13 cellular contexts compared by ENCODE assay signal in genomic region chr1:41362749-41363631, GRCh38. TPM values are rescaled to one million over a fixed set of nuclear protein-coding genes. Genes with fewer than 3 reads are reported as not detected.
DNase-seq lines count a peak whose midpoint lies in the region; ATAC-seq and TF ChIP-seq lines count a peak whose summit lies in the region.
"Had no signal": no experiment of that assay in that cellular context is flagged by ENCODE, and none has a peak within 500 bp of the region (broad histone marks: within the 10 kb centered on the region; RNA-seq: fewer than 3 reads in every experiment).

No MANE protein-coding gene starts in this region.

- H3K9me3 ChIP-seq in cardiac muscle cell (ENCODE audit: low read depth) (no peaks in the 10 kb centered on the region), NT2/D1 (ENCODE audit: insufficient read depth, low read length) (no peaks in the 10 kb centered on the region), mucosa of descending colon (no peaks in the 10 kb centered on the region)
- H3K9me3 ChIP-seq: ascending aorta, upper lobe of left lung had no signal

- H3K9ac ChIP-seq in NT2/D1 (ENCODE audit: insufficient read length, low read depth) = peak overlapping the region; percentile 61

- peak overlapping the region; percentile 79 for H3K4me3 ChIP-seq in cardiac muscle cell
- H3K4me3 ChIP-seq in NT2/D1 (ENCODE audit: insufficient read length, low read depth) = peak overlapping the region; percentile 54
- peak overlapping the region; percentile 39 for H3K4me3 ChIP-seq in kidney epithelial cell (ENCODE audit: low read depth, low read length)
- H3K4me3 ChIP-seq in mucosa of descending colon = no peak overlapping the region

- no peak overlapping the region for H3K27ac ChIP-seq in cardiac muscle cell
- H3K27ac ChIP-seq: upper lobe of left lung had no signal

- peaks cover 25% of the 10 kb centered on the region for H3K27me3 Mint-ChIP-seq in type B pancreatic cell

- peaks cover 3% of the 10 kb centered on the region for H3K36me3 Mint-ChIP-seq in type B pancreatic cell

- ATAC-seq in left cardiac atrium = no peak
- no peak for ATAC-seq in mucosa of descending colon
- ATAC-seq in GM18517 (IDR thresholded peaks at IDR 0.05; ENCODE audit: unreplicated experiment) = no peak

- no peak overlapping the region for H3K27ac Mint-ChIP-seq in type B pancreatic cell

- H3K27me3 ChIP-seq in cardiac muscle cell = peaks cover 15% of the 10 kb centered on the region
- peaks cover 89% of the 10 kb centered on the region for H3K27me3 ChIP-seq in NT2/D1 (ENCODE audit: insufficient read depth, insufficient read length)
- H3K27me3 ChIP-seq in kidney epithelial cell (ENCODE audit: control insufficient read depth, insufficient read depth, low read length) = peaks cover 29% of the 10 kb centered on the region
- H3K27me3 ChIP-seq: ascending aorta had no signal

- TF ChIP-seq CTCF in cardiac muscle cell (IDR thresholded peaks at IDR 0.05; ENCODE audit: low read depth, low read length) (no peak), kidney epithelial cell (IDR thresholded peaks at IDR 0.05; ENCODE audit: insufficient read depth, low read length, poor library complexity, severe bottlenecking) (no peak), type B pancreatic cell (conservative IDR thresholded peaks at IDR 0.05) (no peak), mucosa of descending colon (IDR thresholded peaks at IDR 0.05) (no peak)

- H3K4me1 Mint-ChIP-seq in type B pancreatic cell (ENCODE audit: unreplicated experiment) = peaks cover 40% of the 10 kb centered on the region

- peaks cover 46% of the 10 kb centered on the region for H3K4me1 ChIP-seq in cardiac muscle cell (ENCODE audit: low read depth)
- H3K4me1 ChIP-seq in NT2/D1 (ENCODE audit: insufficient read depth, insufficient read length) = peaks cover 54% of the 10 kb centered on the region
- peaks cover 42% of the 10 kb centered on the region for H3K4me1 ChIP-seq in mucosa of descending colon (ENCODE audit: low read depth)

- H3K9me3 Mint-ChIP-seq in type B pancreatic cell = no peaks in the 10 kb centered on the region

- intact Hi-C loops in left cardiac atrium (cut with DNase I) (no loop called here), mucosa of descending colon (cut with DNase I, micrococcal nuclease) (no loop called here)

- DNase-seq in cardiac muscle cell (ENCODE audit: low read depth in 1 of 2, low spot score in 1 of 2) (no peak), left cardiac atrium (no peak), NT2/D1 (ENCODE audit: low read depth, low spot score) (no peak), kidney epithelial cell (ENCODE audit: low read depth) (no peak), type B pancreatic cell (ENCODE audit: extremely low spot score, unreplicated experiment) (no peak), mucosa of descending colon (no peak), NCI-H2171 treated with DMSO at 0.1 percent for 48 hours (lab: John Stamatoyannopoulos, UW) (no peak)
- DNase-seq: DMS153; midbrain; stimulated activated CD4-positive, alpha-beta T cell treated with anti-CD3 and anti-CD28 coated beads, Interleukin-4, amount 100 ng/mL, for 1 hour had no signal

- peak overlapping the region; percentile 85 for H3K4me3 Mint-ChIP-seq in type B pancreatic cell

- H3K36me3 ChIP-seq in cardiac muscle cell = no peaks in the 10 kb centered on the region
- H3K36me3 ChIP-seq in NT2/D1 (ENCODE audit: insufficient read depth, insufficient read length, low read length) = no peaks in the 10 kb centered on the region
- no peaks in the 10 kb centered on the region for H3K36me3 ChIP-seq in kidney epithelial cell (ENCODE audit: control insufficient read depth, insufficient read depth, low read length)
- H3K36me3 ChIP-seq in mucosa of descending colon (ENCODE audit: low read depth) = no peaks in the 10 kb centered on the region
- H3K36me3 ChIP-seq: ascending aorta, upper lobe of left lung had no signal

RNA-seq across cellular contexts. Expression of gene FOXO6, which starts 1.8 kb away (rescaled TPM):
- total RNA-seq in cardiac muscle cell (9.9 and 18.2 TPM in 2 replicates), left cardiac atrium (1 to 10 TPM; 1.8 to 2.9 TPM), kidney epithelial cell (0.14 and 0.67 TPM in 2 replicates), type B pancreatic cell (ENCODE audit: low replicate concordance) (9.9 and 21.1 TPM in 2 replicates), mucosa of descending colon (1 to 10 TPM in 1 of 3 donors, under 1 TPM in 2; 0.65 to 2.0 (median 0.72) TPM)
- polyA plus RNA-seq in cardiac muscle cell = 10.7 and 18.6 TPM in 2 replicates
